In genomic region chr17:48162946-48163506, GRCh38 we compare ENCODE assay signal across 11 cellular contexts. TPM values are rescaled to one million over a fixed set of nuclear protein-coding genes. Genes with fewer than 3 reads are reported as not detected.
DNase-seq lines count a peak whose midpoint lies in the region; ATAC-seq and TF ChIP-seq lines count a peak whose summit lies in the region.
"Had no signal": no experiment of that assay in that cellular context is flagged by ENCODE, and none has a peak within 500 bp of the region (broad histone marks: within the 10 kb centered on the region; RNA-seq: fewer than 3 reads in every experiment).

No MANE protein-coding gene starts in this region.

- no peak overlapping the region for H3K4me3 ChIP-seq in choroid plexus epithelial cell (ENCODE audit: low read depth, low read length)
- H3K4me3 ChIP-seq: tibial artery had no signal

- DNase-seq in DMS 273 (lab: John Stamatoyannopoulos, UW; ENCODE audit: unreplicated experiment) (peak; percentile 38), DMS 273 treated with DMSO at 0.1 percent for 48 hours (lab: John Stamatoyannopoulos, UW) (no peak), M059J (ENCODE audit: low read depth) (peak; percentile 70), choroid plexus epithelial cell (ENCODE audit: low read depth) (peak; percentile 22), nephron progenitor cell (peak; percentile 44), RWPE1 (ENCODE audit: low spot score) (no peak)
- DNase-seq: activated T-cell treated with anti-CD3 and anti-CD28 coated beads for 4 hours, NCI-H524 treated with DMSO at 0.1 percent for 48 hours, tibial artery had no signal

- ATAC-seq in HG03196 (IDR thresholded peaks at IDR 0.05; ENCODE audit: unreplicated experiment) (no peak), GM18861 (IDR thresholded peaks at IDR 0.05; ENCODE audit: unreplicated experiment) (no peak)

- TF ChIP-seq CTCF in choroid plexus epithelial cell (conservative IDR thresholded peaks at IDR 0.05; ENCODE audit: low read depth, low read length) (no peak), nephron progenitor cell (IDR thresholded peaks at IDR 0.05) (no peak), RWPE1 (conservative IDR thresholded peaks at IDR 0.05; ENCODE audit: low read depth) (no peak)

- H3K9me3 Mint-ChIP-seq in nephron progenitor cell = no peaks in the 10 kb centered on the region

- peaks cover 57% of the 10 kb centered on the region for H3K4me1 Mint-ChIP-seq in nephron progenitor cell

- H3K27ac Mint-ChIP-seq in nephron progenitor cell = peak overlapping the region; percentile 82

- no peaks in the 10 kb centered on the region for H3K36me3 Mint-ChIP-seq in nephron progenitor cell (ENCODE audit: low read depth)

- CTCF ChIA-PET in RWPE1 (lab: Yijun Ruan, JAX) = no interaction called here

- POLR2A ChIA-PET in RWPE1 (lab: Yijun Ruan, JAX; ENCODE audit: low non-redundant PET) = no interaction called here

- no peak overlapping the region for H3K4me3 Mint-ChIP-seq in nephron progenitor cell

- H3K27ac ChIP-seq in RWPE1 = no peak overlapping the region
- H3K27ac ChIP-seq: tibial artery had no signal

- peaks cover 4% of the 10 kb centered on the region for H3K27me3 Mint-ChIP-seq in nephron progenitor cell (ENCODE audit: low read depth, poor library complexity)

RNA-seq across cellular contexts. Expression of gene SNX11, which starts 55.5 kb away (rescaled TPM):
- total RNA-seq in M059J (2014; rRNA removed; shearing (Covaris generic)) = 18.1 and 22.4 TPM in 2 replicates

Comparison
In these comparisons a context has a peak if more than half of its experiments do, and no peak if none do; other contexts are left out.
1. DNase-seq: peak in DMS 273 (single experiment), M059J (single experiment), choroid plexus epithelial cell (single experiment) and nephron progenitor cell (single experiment); none in DMS 273 treated with DMSO at 0.1 percent for 48 hours (single experiment) and RWPE1 (single experiment).